Comparison of ENCODE assay signal across 20 cellular contexts in genomic region chr2:212484563-212485080, GRCh38. TPM values are rescaled to one million over a fixed set of nuclear protein-coding genes. Genes with fewer than 3 reads are reported as not detected.
DNase-seq lines count a peak whose midpoint lies in the region; ATAC-seq and TF ChIP-seq lines count a peak whose summit lies in the region.
"Had no signal": no experiment of that assay in that cellular context is flagged by ENCODE, and none has a peak within 500 bp of the region (broad histone marks: within the 10 kb centered on the region; RNA-seq: fewer than 3 reads in every experiment).

No MANE protein-coding gene starts in this region.

- no peak overlapping the region for H2BK5ac ChIP-seq in neuronal stem cell (ENCODE audit: low read length)

- H3K9me3 ChIP-seq in OCI-LY3 (ENCODE audit: insufficient read depth, low read length): no peaks in the 10 kb centered on the region
- no peaks in the 10 kb centered on the region for H3K9me3 ChIP-seq in neuronal stem cell (replicated peaks in 1 of 2; ENCODE audit: control insufficient read depth in 2 of 2, insufficient read depth in 1 of 2, low read depth in 1 of 2, low read length in 2 of 2)
- H3K9me3 ChIP-seq in stomach: no peaks in the 10 kb centered on the region
- H3K9me3 ChIP-seq: BLaER1, Peyer's patch, suprapubic skin had no signal

- H3K79me2 ChIP-seq in OCI-LY3 (ENCODE audit: low read length): no peaks in the 10 kb centered on the region

- 100% methylated on average over 1 of the region's 4 CpGs; no CpG with 5 or more reads in 1 of the 2 donors for WGBS in neuronal stem cell (ENCODE audit: extremely low coverage in 2 of 2, insufficient read length in 2 of 2, insufficient replicate concordance in 1 of 2), 2 donors
- 52 to 71% (median 56%) methylated on average over 4 of the region's 4 CpGs for WGBS in stomach, 5 donors

- H4K8ac ChIP-seq in neuronal stem cell (ENCODE audit: low read depth, low read length): no peak overlapping the region

- no peaks in the 10 kb centered on the region for H3K4me1 Mint-ChIP-seq in glutamatergic neuron (ENCODE audit: low read depth, unreplicated experiment)

- H3K23ac ChIP-seq in neuronal stem cell (ENCODE audit: low read depth, low read length, poor library complexity): no peak overlapping the region

- H3K4me3 ChIP-seq in OCI-LY3 (ENCODE audit: low read length) (no peak overlapping the region), fibroblast of mammary gland (ENCODE audit: control insufficient read depth, low read depth, low read length) (no peak overlapping the region), neuronal stem cell (ENCODE audit: low read length in 2 of 2) (no peak overlapping the region), stomach (no peak overlapping the region)
- H3K4me3 ChIP-seq: BLaER1, K562, Peyer's patch, suprapubic skin had no signal

- no peak overlapping the region for H3K9ac ChIP-seq in OCI-LY3 (ENCODE audit: low read length)
- H3K9ac ChIP-seq in neuronal stem cell (ENCODE audit: low read depth, low read length, poor library complexity): no peak overlapping the region
- H3K9ac ChIP-seq: BLaER1 had no signal

- H2AFZ ChIP-seq in OCI-LY3 (ENCODE audit: low read depth, low read length) (peak overlapping the region; percentile 75), neuronal stem cell (ENCODE audit: low read length) (peak overlapping the region; percentile 33)

- H2BK15ac ChIP-seq in neuronal stem cell (ENCODE audit: low read length): no peak overlapping the region

- H3K14ac ChIP-seq in neuronal stem cell (ENCODE audit: low read length): no peak overlapping the region

- H3K4me3 Mint-ChIP-seq in glutamatergic neuron (ENCODE audit: unreplicated experiment): no peak overlapping the region
- H3K4me3 Mint-ChIP-seq: activated T-cell treated with anti-CD3 and anti-CD28 coated beads, Interleukin-2, amount 50 U/mL, for 4 hours had no signal

- no peaks in the 10 kb centered on the region for H4K20me1 ChIP-seq in OCI-LY3 (ENCODE audit: insufficient read depth, low read length)
- H4K20me1 ChIP-seq: BLaER1 had no signal

- no peak for ATAC-seq in GM19395 (IDR thresholded peaks at IDR 0.05; ENCODE audit: unreplicated experiment)
- ATAC-seq: activated T-cell treated with anti-CD3 and anti-CD28 coated beads, Interleukin-2, amount 50 U/mL, for 4 hours; K562 had no signal

- H3K4ac ChIP-seq in neuronal stem cell (ENCODE audit: low read length): no peak overlapping the region

- H3K27me3 Mint-ChIP-seq in glutamatergic neuron (ENCODE audit: unreplicated experiment): no peaks in the 10 kb centered on the region

- H3K18ac ChIP-seq in neuronal stem cell (ENCODE audit: low read length): no peak overlapping the region

- peaks cover under 1% of the 10 kb centered on the region; the same call in 1 of the 2 replicates for H3K4me1 ChIP-seq in OCI-LY3 (ENCODE audit: low read length)
- H3K4me1 ChIP-seq in neuronal stem cell (ENCODE audit: control insufficient read depth in 2 of 2, insufficient read depth in 1 of 2, low read depth in 1 of 2, low read length in 2 of 2): peaks cover 1 to 7% of the 10 kb centered on the region in 2 donors
- no peaks in the 10 kb centered on the region for H3K4me1 ChIP-seq in stomach
- H3K4me1 ChIP-seq: BLaER1, Peyer's patch, suprapubic skin had no signal

- H3K27me3 ChIP-seq in OCI-LY3 (ENCODE audit: low read depth, low read length): no peaks in the 10 kb centered on the region
- H3K27me3 ChIP-seq in neuronal stem cell (ENCODE audit: control insufficient read depth in 3 of 3, insufficient read depth in 3 of 3, low read depth in 1 of 3, low read length in 3 of 3): no peaks in the 10 kb centered on the region
- H3K27me3 ChIP-seq in stomach: no peaks in the 10 kb centered on the region
- H3K27me3 ChIP-seq: BLaER1, Peyer's patch, suprapubic skin had no signal

- intact Hi-C loops in stomach (cut with DNase I; ENCODE audit: low total_unique reads): no loop called here

- no peaks in the 10 kb centered on the region for H3K36me3 Mint-ChIP-seq in glutamatergic neuron (ENCODE audit: unreplicated experiment)

- H3K9me3 Mint-ChIP-seq in glutamatergic neuron (ENCODE audit: unreplicated experiment): peaks cover 1% of the 10 kb centered on the region

- H2BK12ac ChIP-seq in neuronal stem cell (ENCODE audit: low read length): no peak overlapping the region

- H3K27ac ChIP-seq in OCI-LY3 (ENCODE audit: low read length) (no peak overlapping the region), neuronal stem cell (replicated peaks; ENCODE audit: low read length) (no peak overlapping the region), stomach (no peak overlapping the region)
- H3K27ac ChIP-seq: BLaER1, Peyer's patch, suprapubic skin had no signal

- DNase-seq in DMS 273 treated with DMSO at 0.1 percent for 48 hours (lab: John Stamatoyannopoulos, UW) (peak; percentile 36), fibroblast of mammary gland (ENCODE audit: low read depth) (peak; percentile 12), neuronal stem cell (ENCODE audit: low spot score) (no peak), Kasumi-1 (lab: John Stamatoyannopoulos, UW) (no peak), glutamatergic neuron (no peak), stomach (no peak)
- DNase-seq: activated CD4-positive, alpha-beta T cell treated with anti-CD3 and anti-CD28 coated beads, Interleukin-2, amount 50 U/mL, for 48 hours; activated T-cell treated with anti-CD3 and anti-CD28 coated beads, Interleukin-2, amount 50 U/mL, for 4 hours; DMS153; NCI-H1092; NCI-H2107; NCI-H774; nucleus accumbens; Peyer's patch; stimulated activated CD4-positive, alpha-beta T cell treated with anti-CD3 and anti-CD28 coated beads, Interleukin-2, amount 100 ng/mL, for 48 hours had no signal

- H3K36me3 ChIP-seq in OCI-LY3 (replicated peaks; ENCODE audit: low read depth, low read length) (no peaks in the 10 kb centered on the region), neuronal stem cell (replicated peaks in 1 of 2; ENCODE audit: control insufficient read depth in 2 of 2, insufficient read depth in 2 of 2, low read length in 2 of 2) (no peaks in the 10 kb centered on the region), stomach (no peaks in the 10 kb centered on the region)
- H3K36me3 ChIP-seq: BLaER1, Peyer's patch, suprapubic skin had no signal

- no peak overlapping the region for H4K91ac ChIP-seq in neuronal stem cell (ENCODE audit: low read depth, low read length, poor library complexity)

- TF ChIP-seq CTCF in OCI-LY3 (IDR thresholded peaks at IDR 0.05; ENCODE audit: low read depth, low read length): no peak
- TF ChIP-seq CTCF in fibroblast of mammary gland (conservative IDR thresholded peaks at IDR 0.05; ENCODE audit: control insufficient read depth, insufficient read depth, low read depth, low read length): no peak
- no peak for TF ChIP-seq CTCF in glutamatergic neuron (IDR thresholded peaks at IDR 0.05; ENCODE audit: partially characterized antibody, unreplicated experiment)
- TF ChIP-seq CTCF in stomach (IDR thresholded peaks at IDR 0.05): no peak

- no peak overlapping the region for H2BK120ac ChIP-seq in neuronal stem cell (ENCODE audit: low read depth, low read length)

- TF ChIP-seq EP300 in stomach (IDR thresholded peaks at IDR 0.05): no peak

- H3K27ac Mint-ChIP-seq in glutamatergic neuron (ENCODE audit: unreplicated experiment): no peak overlapping the region

- H3K79me1 ChIP-seq in neuronal stem cell (ENCODE audit: low read depth, low read length): no peaks in the 10 kb centered on the region

- no peak overlapping the region for H3K4me2 ChIP-seq in OCI-LY3 (ENCODE audit: low read length)
- no peak overlapping the region for H3K4me2 ChIP-seq in neuronal stem cell (ENCODE audit: insufficient read depth, low read length, poor library complexity, severe bottlenecking)
- H3K4me2 ChIP-seq: BLaER1 had no signal

- H2AK5ac ChIP-seq in neuronal stem cell (ENCODE audit: low read depth, low read length): no peak overlapping the region

- no peak for TF ChIP-seq POLR2A in stomach (IDR thresholded peaks at IDR 0.05)

RNA-seq across cellular contexts. Expression of gene ERBB4, which starts 54.0 kb away (rescaled TPM):
- polyA plus RNA-seq in neuronal stem cell (2013, experiment 1 of 2): 0.22 TPM
- 0.28 TPM for polyA plus RNA-seq in neuronal stem cell (2013, experiment 2 of 2)
- total RNA-seq in glutamatergic neuron (ENCODE audit: unreplicated experiment) (1.8 TPM), stomach (1 to 10 TPM in 2 of 5 donors, under 1 TPM in 2, not detected in 1; 0.45 to 2.5 (median 1.1) TPM)
- under 1 TPM; 0.12 to 0.15 (median 0.13) TPM for polyA plus RNA-seq in stomach
- total RNA-seq: activated T-cell treated with anti-CD3 and anti-CD28 coated beads, Interleukin-2, amount 50 U/mL, for 4 hours; K562 had no signal
- polyA plus RNA-seq: K562 had no signal

Comparison
In these comparisons a context has a peak if more than half of its experiments do, and no peak if none do; other contexts are left out.
1. DNase-seq: peak in DMS 273 treated with DMSO at 0.1 percent for 48 hours (single experiment) and fibroblast of mammary gland (single experiment); none in neuronal stem cell (single experiment), Kasumi-1 (0 of 2), glutamatergic neuron (single experiment) and stomach (single experiment).